Comparison of ENCODE assay signal across 8 cellular contexts in genomic region chr9:34637356-34638137, GRCh38. TPM values are rescaled to one million over a fixed set of nuclear protein-coding genes. Genes with fewer than 3 reads are reported as not detected.
DNase-seq lines count a peak whose midpoint lies in the region; TF ChIP-seq lines count a peak whose summit lies in the region.

Gene SIGMAR1, minus strand, starts transcription at chr9:34637787. Its CDS starts 90 bp downstream, at chr9:34637697.

- no peak within 1 kb of the TSS for H2BK12ac ChIP-seq in H9 (ENCODE audit: insufficient read length, low read depth, low read length)

- no peaks in the 10 kb centered on the region for H3K79me1 ChIP-seq in H9 (ENCODE audit: insufficient read depth, low read depth, low read length, poor library complexity, severe bottlenecking)

- H2BK20ac ChIP-seq in H9 (ENCODE audit: low read depth, low read length, poor library complexity, severe bottlenecking), result no peak within 1 kb of the TSS

- H3K4me1 ChIP-seq in H9 (ENCODE audit: insufficient read depth, low read length) (peaks cover 4% of the 10 kb centered on the region; the same call in 1 of the 2 replicates), MM.1S (ENCODE audit: low read length) (peaks cover 4% of the 10 kb centered on the region)

- H3K9me3 ChIP-seq in H9 (ENCODE audit: control insufficient read depth, low read depth, low read length), result no peaks in the 10 kb centered on the region
- no peaks in the 10 kb centered on the region for H3K9me3 ChIP-seq in MM.1S (replicated peaks; ENCODE audit: insufficient read depth, low read length)

- H3K4me3 ChIP-seq in MM.1S (ENCODE audit: low read length), result peak within 1 kb of the TSS; percentile 95

- H3K4me3 Mint-ChIP-seq in H9 (peak within 1 kb of the TSS; percentile 87 to 89), nephron progenitor cell (peak within 1 kb of the TSS; percentile 87)
- peak within 1 kb of the TSS; percentile 97 for H3K4me3 Mint-ChIP-seq in stimulated activated naive CD8-positive, alpha-beta T cell treated with anti-CD3 and anti-CD28 coated beads, Interleukin-15, Interleukin-2, amounts not matched to agents 100 ng/mL and 50 ng/mL, for 24 hours

- H4K20me1 ChIP-seq in H9 (ENCODE audit: control insufficient read depth, insufficient read depth, insufficient read length) (no peaks in the 10 kb centered on the region), MM.1S (ENCODE audit: insufficient read depth, low read length) (no peaks in the 10 kb centered on the region)

- no peaks in the 10 kb centered on the region for H3K9me2 ChIP-seq in MM.1S (replicated peaks; ENCODE audit: insufficient read depth, low read length)

- H2BK120ac ChIP-seq in H9 (ENCODE audit: low read depth, low read length, poor library complexity, severe bottlenecking), result no peak within 1 kb of the TSS

- no peak within 1 kb of the TSS for H4K8ac ChIP-seq in H9 (replicated peaks; ENCODE audit: insufficient read length, low read depth, low read length)

- H3K56ac ChIP-seq in H9 (ENCODE audit: insufficient read length, low read depth, low read length), result no peak within 1 kb of the TSS

- peak within 1 kb of the TSS; percentile 54 for H3K9ac ChIP-seq in H9 (ENCODE audit: extremely low read depth, insufficient read length, low read length)
- peak within 1 kb of the TSS; percentile 90 for H3K9ac ChIP-seq in MM.1S (ENCODE audit: low read length)

- no CpG with 5 or more reads among the region's 74 CpGs for WGBS in H9 (ENCODE audit: extremely low coverage, insufficient read length, low lambda C conversion rate)

- peaks cover 7% of the 10 kb centered on the region; the same call in 1 of the 2 replicates for H3F3A ChIP-seq in MM.1S (ENCODE audit: insufficient read depth, low read length)

- peaks cover 2 to 15% (median 10%) of the 10 kb centered on the region in 3 experiments; a peak in 6 of 7 replicates for H3K36me3 Mint-ChIP-seq in H9 (ENCODE audit: insufficient read depth in 1 of 3, low read depth in 3 of 3)
- peaks cover 4% of the 10 kb centered on the region for H3K36me3 Mint-ChIP-seq in nephron progenitor cell (ENCODE audit: low read depth)
- peaks cover 22% of the 10 kb centered on the region for H3K36me3 Mint-ChIP-seq in stimulated activated naive CD8-positive, alpha-beta T cell treated with anti-CD3 and anti-CD28 coated beads, Interleukin-15, Interleukin-2, amounts not matched to agents 100 ng/mL and 50 ng/mL, for 24 hours (ENCODE audit: low read depth)

- H3K27me3 ChIP-seq in H9 (ENCODE audit: insufficient read depth, low read length), result no peaks in the 10 kb centered on the region
- H3K27me3 ChIP-seq in MM.1S (replicated peaks; ENCODE audit: insufficient read depth, low read length), result no peaks in the 10 kb centered on the region

- H2BK15ac ChIP-seq in H9 (ENCODE audit: low read depth, low read length), result no peak within 1 kb of the TSS

- H3K36me3 ChIP-seq in MM.1S (replicated peaks; ENCODE audit: insufficient read depth, low read length), result no peaks in the 10 kb centered on the region

- H2BK5ac ChIP-seq in H9 (ENCODE audit: insufficient read length, low read length), result no peak within 1 kb of the TSS

- peak within 1 kb of the TSS; percentile 75 for H3K4me2 ChIP-seq in H9 (ENCODE audit: insufficient read depth, insufficient read length, low read length)
- H3K4me2 ChIP-seq in MM.1S (ENCODE audit: low read depth, low read length), result peak within 1 kb of the TSS; percentile 79

- DNase-seq in ELR (ENCODE audit: low read depth), result peak; percentile 94
- DNase-seq in H9, result peak; percentile 95
- DNase-seq in MM.1S, result peak; percentile 94
- peak; percentile 12 for DNase-seq in SIG-M5 (lab: John Stamatoyannopoulos, UW)
- DNase-seq in activated gamma-delta T cell (lab: John Stamatoyannopoulos, UW), result peak; percentile 84
- peak; percentile 74 for DNase-seq in fibroblast of the conjunctiva (ENCODE audit: low read depth)
- DNase-seq in nephron progenitor cell, result peak; percentile 97

- H3T11ph ChIP-seq in H9 (ENCODE audit: low read length), result no peak within 1 kb of the TSS

- TF ChIP-seq CTCF in H9 (conservative IDR thresholded peaks at IDR 0.05) (no peak), MM.1S (IDR thresholded peaks at IDR 0.05; ENCODE audit: low read length) (no peak), nephron progenitor cell (IDR thresholded peaks at IDR 0.05) (no peak)

- no peak within 1 kb of the TSS for H4K91ac ChIP-seq in H9 (ENCODE audit: insufficient read length, low read depth, low read length)

- H2AK5ac ChIP-seq in H9 (ENCODE audit: insufficient read length, low read length), result no peak within 1 kb of the TSS

- peaks cover 17 to 27% of the 10 kb centered on the region in 2 experiments for H3K4me1 Mint-ChIP-seq in H9
- peaks cover 32% of the 10 kb centered on the region for H3K4me1 Mint-ChIP-seq in nephron progenitor cell
- peaks cover 38% of the 10 kb centered on the region for H3K4me1 Mint-ChIP-seq in stimulated activated naive CD8-positive, alpha-beta T cell treated with anti-CD3 and anti-CD28 coated beads, Interleukin-15, Interleukin-2, amounts not matched to agents 100 ng/mL and 50 ng/mL, for 24 hours (ENCODE audit: low read depth)

- no peak within 1 kb of the TSS for H2AFZ ChIP-seq in H9 (ENCODE audit: low read length)
- peak within 1 kb of the TSS; percentile 88 for H2AFZ ChIP-seq in MM.1S (ENCODE audit: low read length)

- H3K27ac ChIP-seq in H9 (ENCODE audit: insufficient read length, low read depth, low read length) (no peak within 1 kb of the TSS), MM.1S (ENCODE audit: low read length) (peak within 1 kb of the TSS; percentile 62)

- H3K9me3 Mint-ChIP-seq in H9 (no peaks in the 10 kb centered on the region), nephron progenitor cell (no peaks in the 10 kb centered on the region)
- no peaks in the 10 kb centered on the region for H3K9me3 Mint-ChIP-seq in stimulated activated naive CD8-positive, alpha-beta T cell treated with anti-CD3 and anti-CD28 coated beads, Interleukin-15, Interleukin-2, amounts not matched to agents 100 ng/mL and 50 ng/mL, for 24 hours

- peaks cover 11% of the 10 kb centered on the region for H3K23me2 ChIP-seq in H9 (ENCODE audit: insufficient read length, low read depth, low read length, poor library complexity, severe bottlenecking)

- H3K4ac ChIP-seq in H9 (ENCODE audit: low read depth, low read length), result no peak within 1 kb of the TSS

- H4K5ac ChIP-seq in H9 (ENCODE audit: insufficient read length, low read depth, low read length), result no peak within 1 kb of the TSS

- H3K14ac ChIP-seq in H9 (ENCODE audit: insufficient read depth, low read length), result peak within 1 kb of the TSS; percentile 85

- peak within 1 kb of the TSS; percentile 36 for H3K18ac ChIP-seq in H9 (ENCODE audit: insufficient read length, low read depth, low read length)

- peak within 1 kb of the TSS in 2 of 3 experiments; percentile 64 to 82; a peak in 4 of 7 replicates for H3K27ac Mint-ChIP-seq in H9
- peak within 1 kb of the TSS; percentile 57 for H3K27ac Mint-ChIP-seq in nephron progenitor cell
- peak within 1 kb of the TSS; percentile 96 for H3K27ac Mint-ChIP-seq in stimulated activated naive CD8-positive, alpha-beta T cell treated with anti-CD3 and anti-CD28 coated beads, Interleukin-15, Interleukin-2, amounts not matched to agents 100 ng/mL and 50 ng/mL, for 24 hours

- no peak within 1 kb of the TSS for H3K23ac ChIP-seq in H9 (ENCODE audit: insufficient read length, low read depth, low read length)

- H3K27me3 Mint-ChIP-seq in H9 (ENCODE audit: low read depth) (peaks cover 14% of the 10 kb centered on the region), nephron progenitor cell (ENCODE audit: low read depth, poor library complexity) (peaks cover 9% of the 10 kb centered on the region)
- H3K27me3 Mint-ChIP-seq in stimulated activated naive CD8-positive, alpha-beta T cell treated with anti-CD3 and anti-CD28 coated beads, Interleukin-15, Interleukin-2, amounts not matched to agents 100 ng/mL and 50 ng/mL, for 24 hours, result no peaks in the 10 kb centered on the region

- H3K79me2 ChIP-seq in H9 (ENCODE audit: insufficient read depth, low read length), result no peaks in the 10 kb centered on the region; the same call in 1 of the 2 replicates
- H3K79me2 ChIP-seq in MM.1S (ENCODE audit: low read length), result peaks cover 25% of the 10 kb centered on the region

RNA-seq across cellular contexts. Expression of gene SIGMAR1, which starts in this region (rescaled TPM):
- total RNA-seq in H9 (2021), result 68.2 and 68.3 TPM in 2 replicates

Comparison
In these comparisons a context has a peak if more than half of its experiments do, and no peak if none do; other contexts are left out.
1. DNase-seq: peak in every context shown above with its lines; median percentile 97 in nephron progenitor cell; 95 in H9; 94 in ELR; 94 in MM.1S; 84 in activated gamma-delta T cell; 74 in fibroblast of the conjunctiva; 12 in SIG-M5.